Comparison of ENCODE assay signal across 8 cellular contexts in genomic region chrX:135931644-135932487, GRCh38. TPM values are rescaled to one million over a fixed set of nuclear protein-coding genes. Genes with fewer than 3 reads are reported as not detected.
DNase-seq lines count a peak whose midpoint lies in the region; ATAC-seq and TF ChIP-seq lines count a peak whose summit lies in the region.

No MANE protein-coding gene starts in this region.

- H3K4me3 Mint-ChIP-seq in activated T-cell treated with anti-CD3 and anti-CD28 coated beads, Interleukin-2, amount 50 U/mL, for 24 hours = no peak overlapping the region

- H3K9me3 ChIP-seq in prostate gland = no peaks in the 10 kb centered on the region

- no peaks in the 10 kb centered on the region for H3K27me3 ChIP-seq in prostate gland (replicated peaks; ENCODE audit: insufficient read depth)

- intact Hi-C loops in prostate gland (cut with DNase I) = no loop called here

- no peak for TF ChIP-seq POLR2A in prostate gland (IDR thresholded peaks at IDR 0.05)

- no peak overlapping the region for H3K4me3 ChIP-seq in foreskin fibroblast (ENCODE audit: low read depth in 1 of 2, low read length in 2 of 2)
- no peak overlapping the region for H3K4me3 ChIP-seq in prostate gland

- no peak overlapping the region for H3K27ac ChIP-seq in prostate gland

- H3K27ac Mint-ChIP-seq in activated T-cell treated with anti-CD3 and anti-CD28 coated beads, Interleukin-2, amount 50 U/mL, for 24 hours = no peak overlapping the region

- H3K27me3 Mint-ChIP-seq in activated T-cell treated with anti-CD3 and anti-CD28 coated beads, Interleukin-2, amount 50 U/mL, for 24 hours = peaks cover 14% of the 10 kb centered on the region

- no peak for ATAC-seq in omental fat pad (ENCODE audit: low FRiP score)
- no peak for ATAC-seq in HG03460 (IDR thresholded peaks at IDR 0.05; ENCODE audit: unreplicated experiment)

- TF ChIP-seq CTCF in foreskin fibroblast (IDR thresholded peaks at IDR 0.05; ENCODE audit: low read depth, low read length) (peak; percentile 58), prostate gland (IDR thresholded peaks at IDR 0.05) (peak in 2 of 4 experiments; percentile 37 to 42), omental fat pad (IDR thresholded peaks at IDR 0.05) (no peak)

- no peaks in the 10 kb centered on the region for H3K36me3 ChIP-seq in prostate gland

- H3K9me3 Mint-ChIP-seq in activated T-cell treated with anti-CD3 and anti-CD28 coated beads, Interleukin-2, amount 50 U/mL, for 24 hours = no peaks in the 10 kb centered on the region

- no peaks in the 10 kb centered on the region for H3K36me3 Mint-ChIP-seq in activated T-cell treated with anti-CD3 and anti-CD28 coated beads, Interleukin-2, amount 50 U/mL, for 24 hours (ENCODE audit: low read depth)

- H3K4me1 ChIP-seq in prostate gland (replicated peaks) = no peaks in the 10 kb centered on the region

- no peaks in the 10 kb centered on the region for H3K4me1 Mint-ChIP-seq in activated T-cell treated with anti-CD3 and anti-CD28 coated beads, Interleukin-2, amount 50 U/mL, for 24 hours (ENCODE audit: low read depth)

- 46% methylated on average over 17 of the region's 19 CpGs for WGBS in prostate gland

- DNase-seq in DMS53 treated with DMSO at 0.1 percent for 48 hours (lab: John Stamatoyannopoulos, UW; ENCODE audit: unreplicated experiment) = peak; percentile 39
- peak; percentile 4 for DNase-seq in HCEC 1CT
- peak; percentile 5 to 35 for DNase-seq in NOMO-1 (lab: John Stamatoyannopoulos, UW; ENCODE audit: unreplicated experiment in 2 of 2)
- peak; percentile 63 for DNase-seq in activated T-cell treated with anti-CD3 and anti-CD28 coated beads, Interleukin-2, amount 50 U/mL, for 24 hours
- DNase-seq in foreskin fibroblast = peak; percentile 9 to 58
- DNase-seq in prostate gland (ENCODE audit: low spot score) = peak; percentile 10
- no peak for DNase-seq in omental fat pad (ENCODE audit: low spot score)

RNA-seq across cellular contexts. Expression of gene SAGE1, which starts 38.4 kb away (rescaled TPM):
- 1 to 10 TPM in 1 of 2 donors, not detected in 1; 1.8 TPM for total RNA-seq in prostate gland
- total RNA-seq in omental fat pad = not detected

RNA-seq across cellular contexts. Expression of gene CT45A10, which starts 38.6 kb away (rescaled TPM):
- total RNA-seq in prostate gland (10 to 100 TPM in 1 of 2 donors, not detected in 1; 13.8 TPM), omental fat pad (not detected)

RNA-seq across cellular contexts. Expression of gene MMGT1, which starts 41.9 kb away (rescaled TPM):
- 10 to 100 TPM; 13.7 to 18.3 TPM for total RNA-seq in prostate gland
- total RNA-seq in omental fat pad = 10 to 100 TPM; 24.1 to 30.6 (median 25.4) TPM

RNA-seq across cellular contexts. Expression of gene SLC9A6, which starts 53.4 kb away (rescaled TPM):
- total RNA-seq in prostate gland (10 to 100 TPM in 1 of 2 donors, 1 to 10 TPM in 1; 7.4 to 14.5 TPM), omental fat pad (10 to 100 TPM in 3 of 4 donors, 1 to 10 TPM in 1; 9.5 to 18.6 (median 10.8) TPM)
